In the genomic region with DNA sequence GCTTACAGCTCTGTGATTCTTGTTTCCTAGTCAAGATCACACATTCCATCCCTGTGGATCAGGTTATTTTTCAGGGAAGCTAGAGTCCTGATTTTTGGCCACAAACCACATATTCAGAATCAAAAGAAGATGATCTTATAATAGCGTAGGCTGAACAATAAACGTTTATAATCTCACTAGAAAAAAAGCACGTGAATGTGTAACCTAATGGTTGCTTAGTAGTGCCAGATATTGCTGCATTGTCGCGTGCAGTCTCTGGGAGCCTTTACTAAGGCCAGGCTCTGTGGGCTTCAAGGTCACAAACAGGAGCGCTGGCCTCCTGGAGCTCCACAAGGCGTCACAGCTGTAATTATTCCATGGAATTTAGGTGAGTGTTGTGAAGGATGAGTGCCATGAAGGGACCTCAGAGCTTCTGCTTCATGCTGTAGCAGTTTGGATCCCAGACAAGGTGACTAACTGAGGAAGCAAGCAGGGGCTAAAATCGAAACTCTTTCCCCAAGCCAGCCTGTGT, we compare ENCODE assay signal across 11 cellular contexts. TPM values are rescaled to one million over a fixed set of nuclear protein-coding genes. Genes with fewer than 3 reads are reported as not detected.
DNase-seq lines count a peak whose midpoint lies in the region; ATAC-seq and TF ChIP-seq lines count a peak whose summit lies in the region.
"Had no signal": no experiment of that assay in that cellular context is flagged by ENCODE, and none has a peak within 500 bp of the region (broad histone marks: within the 10 kb centered on the region; RNA-seq: fewer than 3 reads in every experiment).

No MANE protein-coding gene starts in this region.

- no peak for TF ChIP-seq CTCF in astrocyte of the spinal cord (IDR thresholded peaks at IDR 0.05; ENCODE audit: low read depth, low read length)
- TF ChIP-seq CTCF in mesothelial cell of epicardium (IDR thresholded peaks at IDR 0.05; ENCODE audit: unreplicated experiment) = no peak
- no peak for TF ChIP-seq CTCF in tibial nerve (IDR thresholded peaks at IDR 0.05)
- no peak for TF ChIP-seq CTCF in thyroid gland (IDR thresholded peaks at IDR 0.05)

- intact Hi-C loops in thyroid gland (cut with DNase I) = no loop called here

- no peaks in the 10 kb centered on the region for H3K9me3 Mint-ChIP-seq in activated naive CD8-positive, alpha-beta T cell (ENCODE audit: low read depth)
- no peaks in the 10 kb centered on the region for H3K9me3 Mint-ChIP-seq in activated naive CD8-positive, alpha-beta T cell treated with anti-CD3 and anti-CD28 coated beads, Interleukin-2, amount 50 U/mL, for 24 hours
- H3K9me3 Mint-ChIP-seq in mesothelial cell of epicardium = no peaks in the 10 kb centered on the region

- H3K4me1 Mint-ChIP-seq in activated naive CD8-positive, alpha-beta T cell (ENCODE audit: low read depth) = peaks cover 49% of the 10 kb centered on the region
- peaks cover 32% of the 10 kb centered on the region for H3K4me1 Mint-ChIP-seq in activated naive CD8-positive, alpha-beta T cell treated with anti-CD3 and anti-CD28 coated beads, Interleukin-2, amount 50 U/mL, for 24 hours
- peaks cover 29% of the 10 kb centered on the region for H3K4me1 Mint-ChIP-seq in mesothelial cell of epicardium

- ATAC-seq in activated naive CD8-positive, alpha-beta T cell treated with anti-CD3 and anti-CD28 coated beads, Interleukin-2, amount 50 U/mL, for 24 hours = no peak
- ATAC-seq in esophagus mucosa (no peak), GM18867 (IDR thresholded peaks at IDR 0.05; ENCODE audit: unreplicated experiment) (no peak)

- H3K27me3 Mint-ChIP-seq in activated naive CD8-positive, alpha-beta T cell = no peaks in the 10 kb centered on the region
- no peaks in the 10 kb centered on the region for H3K27me3 Mint-ChIP-seq in activated naive CD8-positive, alpha-beta T cell treated with anti-CD3 and anti-CD28 coated beads, Interleukin-2, amount 50 U/mL, for 24 hours
- H3K27me3 Mint-ChIP-seq in mesothelial cell of epicardium (ENCODE audit: low read depth) = no peaks in the 10 kb centered on the region

- H3K27ac ChIP-seq in tibial nerve (peak overlapping the region in 3 of 4 donors; percentile 56 to 82 (median 72)), thyroid gland (peak overlapping the region in 1 of 3 donors; percentile 51)
- H3K27ac ChIP-seq: VCaP had no signal

- no peaks in the 10 kb centered on the region for H3K36me3 Mint-ChIP-seq in activated naive CD8-positive, alpha-beta T cell
- H3K36me3 Mint-ChIP-seq in activated naive CD8-positive, alpha-beta T cell treated with anti-CD3 and anti-CD28 coated beads, Interleukin-2, amount 50 U/mL, for 24 hours (ENCODE audit: low read depth) = no peaks in the 10 kb centered on the region
- no peaks in the 10 kb centered on the region for H3K36me3 Mint-ChIP-seq in mesothelial cell of epicardium

- in situ Hi-C loops in astrocyte of the spinal cord (cut with HindIII; ENCODE audit: low sequenced_read_pairs) = no loop called here

- TF ChIP-seq POLR2A in tibial nerve (IDR thresholded peaks at IDR 0.05) (no peak), thyroid gland (IDR thresholded peaks at IDR 0.05) (no peak)

- no peak for DNase-seq in activated naive CD8-positive, alpha-beta T cell treated with anti-CD3 and anti-CD28 coated beads, Interleukin-2, amount 50 U/mL, for 24 hours
- peak; percentile 16 for DNase-seq in astrocyte of the spinal cord (ENCODE audit: low read depth, low spot score)
- no peak for DNase-seq in mesothelial cell of epicardium (ENCODE audit: low spot score in 2 of 2, unreplicated experiment in 2 of 2)
- no peak for DNase-seq in tibial nerve (ENCODE audit: low spot score in 2 of 2)
- DNase-seq in thyroid gland = no peak
- DNase-seq: Calu3, NCI-H2029 treated with DMSO at 0.1 percent for 48 hours had no signal

- no peak for TF ChIP-seq EP300 in tibial nerve (IDR thresholded peaks at IDR 0.05)

- H3K4me3 ChIP-seq in astrocyte of the spinal cord (ENCODE audit: low read depth, low read length) = no peak overlapping the region
- H3K4me3 ChIP-seq in tibial nerve = peak overlapping the region in 1 of 4 donors; percentile 6
- H3K4me3 ChIP-seq in thyroid gland (replicated peaks in 1 of 3) = no peak overlapping the region

- peak overlapping the region; percentile 73 for H3K27ac Mint-ChIP-seq in activated naive CD8-positive, alpha-beta T cell
- H3K27ac Mint-ChIP-seq in activated naive CD8-positive, alpha-beta T cell treated with anti-CD3 and anti-CD28 coated beads, Interleukin-2, amount 50 U/mL, for 24 hours = no peak overlapping the region
- peak overlapping the region; percentile 4 for H3K27ac Mint-ChIP-seq in mesothelial cell of epicardium

- 39 to 41% methylated on average over 8 of the region's 8 CpGs for WGBS in tibial nerve, 2 donors
- 81 to 85% methylated on average over 8 of the region's 8 CpGs for WGBS in thyroid gland, 2 donors

- no peaks in the 10 kb centered on the region for H3K9me3 ChIP-seq in tibial nerve
- H3K9me3 ChIP-seq in thyroid gland = no peaks in the 10 kb centered on the region

- no peak overlapping the region for H3K4me3 Mint-ChIP-seq in activated naive CD8-positive, alpha-beta T cell
- no peak overlapping the region for H3K4me3 Mint-ChIP-seq in activated naive CD8-positive, alpha-beta T cell treated with anti-CD3 and anti-CD28 coated beads, Interleukin-2, amount 50 U/mL, for 24 hours
- no peak overlapping the region for H3K4me3 Mint-ChIP-seq in mesothelial cell of epicardium

- H3K27me3 ChIP-seq in tibial nerve = no peaks in the 10 kb centered on the region
- no peaks in the 10 kb centered on the region for H3K27me3 ChIP-seq in thyroid gland

- H3K36me3 ChIP-seq in tibial nerve (no peaks in the 10 kb centered on the region), thyroid gland (no peaks in the 10 kb centered on the region)

- H3K4me1 ChIP-seq in tibial nerve (peaks cover 0 to 41% (median 3%) of the 10 kb centered on the region in 4 donors), thyroid gland (peaks cover 4 to 12% of the 10 kb centered on the region in 2 donors)

RNA-seq across cellular contexts. Expression of a gene that starts 17.4 kb away (rescaled TPM):
- total RNA-seq in mesothelial cell of epicardium (23.6 to 28.3 TPM (median 25.0 TPM) in 3 replicates), tibial nerve (100 to 1,000 TPM in 3 of 4 donors, 10 to 100 TPM in 1; 77.4 to 142 (median 114) TPM), thyroid gland (10 to 100 TPM; 52.3 to 77.3 (median 62.7) TPM), esophagus mucosa (20.4 TPM)

RNA-seq across cellular contexts. Expression of a gene that starts 38.6 kb away (rescaled TPM):
- total RNA-seq in mesothelial cell of epicardium (0.53 to 1.1 TPM (median 1.0 TPM) in 3 replicates), tibial nerve (1 to 10 TPM in 1 of 4 donors, not detected in 3; 1.3 TPM), thyroid gland (not detected), esophagus mucosa (0.36 TPM)

RNA-seq across cellular contexts. Expression of a gene that starts 50.8 kb away (rescaled TPM):
- total RNA-seq in mesothelial cell of epicardium (3.0 to 5.1 TPM (median 3.9 TPM) in 3 replicates), tibial nerve (100 to 1,000 TPM in 1 of 4 donors, 10 to 100 TPM in 3; 43.7 to 138 (median 83.9) TPM), thyroid gland (10 to 100 TPM; 34.1 to 72.7 (median 49.5) TPM), esophagus mucosa (3.1 TPM)
